Comparison of ENCODE assay signal across 8 cellular contexts in the genomic region with DNA sequence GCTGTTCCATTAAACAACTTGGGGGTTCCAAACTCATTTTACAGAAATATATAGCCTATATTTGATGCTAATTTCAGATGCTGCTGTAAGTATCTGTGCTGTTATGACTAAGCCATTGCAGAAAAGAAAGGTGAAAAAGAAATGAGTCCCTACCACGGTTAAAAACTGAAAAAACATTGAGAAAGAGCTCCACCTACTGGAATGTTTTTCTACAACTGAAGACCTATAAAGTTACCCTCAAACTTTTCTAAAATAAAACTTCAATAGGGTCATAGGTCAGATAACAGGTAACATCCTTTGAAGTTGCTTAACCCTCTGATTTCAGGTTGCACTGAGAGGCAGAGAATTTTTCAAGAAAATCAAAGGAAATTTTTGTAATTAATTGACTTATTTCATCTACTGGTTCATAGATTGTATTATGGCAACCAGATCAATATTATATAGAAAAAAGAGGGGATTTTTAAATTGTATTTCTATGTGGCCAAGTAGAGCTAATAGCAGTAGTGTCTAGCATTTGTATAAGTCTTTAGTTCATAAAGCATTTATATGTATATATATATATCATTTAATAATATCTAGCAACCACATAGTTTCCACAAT.
DNase-seq lines count a peak whose midpoint lies in the region; ATAC-seq and TF ChIP-seq lines count a peak whose summit lies in the region.

No MANE protein-coding gene starts in this region.

- ATAC-seq in DND-41 (ENCODE audit: insufficient read depth, low read depth) (peak; percentile 70; the same call in 2 of the 3 replicates), GM21390 (IDR thresholded peaks at IDR 0.05; ENCODE audit: unreplicated experiment) (peak; percentile 73)

- no peaks in the 10 kb centered on the region for H3K79me2 ChIP-seq in DND-41 (ENCODE audit: insufficient read depth, low read length)

- H3K4me3 ChIP-seq in DND-41 (ENCODE audit: low read depth in 1 of 2, low read length in 2 of 2) (no peak overlapping the region), adipocyte (ENCODE audit: low read length) (no peak overlapping the region)

- H3K4me2 ChIP-seq in DND-41 (ENCODE audit: insufficient read depth, low read length), result no peak overlapping the region

- no peaks in the 10 kb centered on the region for H3K4me1 Mint-ChIP-seq in nephron

- no peak overlapping the region for H3K27ac ChIP-seq in DND-41 (ENCODE audit: low read length)

- H3K9ac ChIP-seq in DND-41 (ENCODE audit: low read depth, low read length) (no peak overlapping the region), adipocyte (ENCODE audit: low read length) (no peak overlapping the region)

- peak; percentile 68 for TF ChIP-seq CTCF in DND-41 (IDR thresholded peaks at IDR 0.05; ENCODE audit: borderline replicate concordance, extremely low read depth, low read length, poor library complexity, severe bottlenecking)
- peak; percentile 48 to 76 (median 57) for TF ChIP-seq CTCF in nephron (IDR thresholded peaks at IDR 0.05; ENCODE audit: unreplicated experiment in 3 of 3)

- H3K4me1 ChIP-seq in DND-41 (ENCODE audit: insufficient read depth, low read length) (no peaks in the 10 kb centered on the region), adipocyte (ENCODE audit: control insufficient read depth, insufficient read depth, low read length) (no peaks in the 10 kb centered on the region)

- H3K27me3 Mint-ChIP-seq in nephron (ENCODE audit: low read depth), result no peaks in the 10 kb centered on the region

- no peak for DNase-seq in DND-41
- peak; percentile 18 for DNase-seq in LoVo (ENCODE audit: low spot score)
- DNase-seq in adipocyte (ENCODE audit: low read depth), result peak; percentile 44
- DNase-seq in activated CD4-positive, CD25-positive, alpha-beta regulatory T cell (lab: John Stamatoyannopoulos, UW), result no peak
- no peak for DNase-seq in NK-92 treated with Interleukin-12 subunit alpha and Interleukin-12 subunit beta, amount 100 ng/mL, for 24 hours (lab: John Stamatoyannopoulos, UW)
- DNase-seq in H4 (ENCODE audit: low spot score), result no peak

- H2AFZ ChIP-seq in DND-41 (ENCODE audit: low read depth, low read length), result no peak overlapping the region

- H3K9me3 ChIP-seq in DND-41 (ENCODE audit: insufficient read depth, low read length, severe bottlenecking), result no peaks in the 10 kb centered on the region
- H3K9me3 ChIP-seq in adipocyte (ENCODE audit: control insufficient read depth, low read length), result no peaks in the 10 kb centered on the region

- no peak overlapping the region for H3K4me3 Mint-ChIP-seq in nephron

- no peaks in the 10 kb centered on the region for H3K36me3 ChIP-seq in DND-41 (ENCODE audit: insufficient read depth, low read length)
- no peaks in the 10 kb centered on the region for H3K36me3 ChIP-seq in adipocyte (ENCODE audit: control insufficient read depth, insufficient read depth, low read length, severe bottlenecking)

- no peaks in the 10 kb centered on the region for H3K36me3 Mint-ChIP-seq in nephron (ENCODE audit: low read depth)

- H3K27me3 ChIP-seq in DND-41 (ENCODE audit: insufficient read depth, low read length, poor library complexity) (no peaks in the 10 kb centered on the region), adipocyte (replicated peaks; ENCODE audit: control insufficient read depth, insufficient read depth, low read length) (no peaks in the 10 kb centered on the region)

- no peaks in the 10 kb centered on the region for H3K9me3 Mint-ChIP-seq in nephron

- no peaks in the 10 kb centered on the region for H4K20me1 ChIP-seq in DND-41 (ENCODE audit: insufficient read depth, low read length)

- H3K27ac Mint-ChIP-seq in nephron, result no peak overlapping the region

Comparison
In these comparisons a context has a peak if more than half of its experiments do, and no peak if none do; other contexts are left out.
1. DNase-seq: peak in LoVo (single experiment) and adipocyte (single experiment); none in DND-41 (single experiment), activated CD4-positive, CD25-positive, alpha-beta regulatory T cell (0 of 4), NK-92 treated with Interleukin-12 subunit alpha and Interleukin-12 subunit beta, amount 100 ng/mL, for 24 hours (single experiment) and H4 (single experiment).